ENCODE assay signal across 1 cellular context in genomic region chr10:113062977-113063967, GRCh38.
TF ChIP-seq lines count a peak whose summit lies in the region.

No MANE protein-coding gene starts in this region.

TF ChIP-seq in K562, 482 proteins besides CTCF, POLR2A, EP300 and RAD21 (continued from another document and continues in another):
- TF ChIP-seq ELK1 (CRISPR knock-in tag; IDR thresholded peaks at IDR 0.05) (no peak), RNF2 (IDR thresholded peaks at IDR 0.05) (peak; percentile 71; the same call in 1 of the 2 replicates), TEAD2 (tag; IDR thresholded peaks at IDR 0.05) (no peak), KDM4B (IDR thresholded peaks at IDR 0.05; ENCODE audit: borderline replicate concordance in 2 of 2, low read depth in 1 of 2) (no peak), HSF4 (CRISPR knock-in tag; IDR thresholded peaks at IDR 0.05; ENCODE audit: borderline replicate concordance) (no peak), TAF9B (IDR thresholded peaks at IDR 0.05; ENCODE audit: partially characterized antibody) (no peak), NR4A1 (CRISPR knock-in tag; IDR thresholded peaks at IDR 0.05) (no peak), NR4A1 (tag; IDR thresholded peaks at IDR 0.05) (no peak), ZNF253 (CRISPR knock-in tag; conservative IDR thresholded peaks at IDR 0.05) (no peak), THRB (CRISPR knock-in tag; conservative IDR thresholded peaks at IDR 0.05) (peak; percentile 52; the same call in 1 of the 2 replicates), MTA2 (IDR thresholded peaks at IDR 0.05; ENCODE audit: low read depth) (peak; percentile 31), CBX8 (IDR thresholded peaks at IDR 0.05; ENCODE audit: borderline replicate concordance, extremely low read depth, low read depth, low read length, poor library complexity, severe bottlenecking) (no peak), ATF1 (CRISPR knock-in tag; IDR thresholded peaks at IDR 0.05) (no peak), ATF1 (tag; IDR thresholded peaks at IDR 0.05) (peak; percentile 50), HNRNPK (IDR thresholded peaks at IDR 0.05; ENCODE audit: low read depth, low read length, poor library complexity, severe bottlenecking) (no peak), E2F1 (CRISPR knock-in tag; IDR thresholded peaks at IDR 0.05) (no peak), CBFA2T2 (conservative IDR thresholded peaks at IDR 0.05) (peak; percentile 65), PRPF4 (IDR thresholded peaks at IDR 0.05; ENCODE audit: insufficient read depth, low read depth, low read length, poor library complexity, severe bottlenecking) (no peak), LEF1 (IDR thresholded peaks at IDR 0.05) (no peak; the same call in none of the 2 replicates), GTF2F1 (IDR thresholded peaks at IDR 0.05; ENCODE audit: low read depth, low read length) (no peak), DMBX1 (CRISPR knock-in tag; IDR thresholded peaks at IDR 0.05; ENCODE audit: borderline replicate concordance) (no peak), HDAC2 (IDR thresholded peaks at IDR 0.05) (0 out of 2 replicates have a peak, but pooled peaks have one; percentile 51), HMGN3 (IDR thresholded peaks at IDR 0.05; ENCODE audit: borderline replicate concordance, extremely low read depth, insufficient read length, low read depth, low read length) (peak; percentile 25), ZC3H11A (IDR thresholded peaks at IDR 0.05; ENCODE audit: low read depth, low read length) (no peak), NRF1 (conservative IDR thresholded peaks at IDR 0.05 in 1 of 2, IDR thresholded peaks at IDR 0.05 in 1 of 2) (no peak), GTF2A2 (tag; IDR thresholded peaks at IDR 0.05) (no peak), ZNF584 (CRISPR knock-in tag; IDR thresholded peaks at IDR 0.05; ENCODE audit: low read depth) (no peak; the same call in 1 of the 2 replicates), NFE2 (IDR thresholded peaks at IDR 0.05; ENCODE audit: low read depth) (no peak), SNRNP70 (optimal IDR thresholded peaks at IDR 0.05; ENCODE audit: low read depth, low read length) (no peak), DIDO1 (tag; IDR thresholded peaks at IDR 0.05; ENCODE audit: low read depth) (peak; percentile 34; the same call in 1 of the 2 replicates), ZBED1 (IDR thresholded peaks at IDR 0.05) (no peak), ZNF609 (CRISPR knock-in tag; IDR thresholded peaks at IDR 0.05; ENCODE audit: borderline replicate concordance) (no peak), PRDM10 (IDR thresholded peaks at IDR 0.05; ENCODE audit: partially characterized antibody) (peak; percentile 45), DPF2 (IDR thresholded peaks at IDR 0.05) (peak; percentile 85), BACH1 (tag; IDR thresholded peaks at IDR 0.05) (no peak), RHOXF2B (CRISPR knock-in tag; conservative IDR thresholded peaks at IDR 0.05) (no peak), BRCA1 (IDR thresholded peaks at IDR 0.05) (no peak), BRCA1 (CRISPR knock-in tag; IDR thresholded peaks at IDR 0.05) (no peak), KHSRP (IDR thresholded peaks at IDR 0.05) (no peak), ZC3H4 (CRISPR knock-in tag; IDR thresholded peaks at IDR 0.05; ENCODE audit: borderline replicate concordance) (no peak), FOS (IDR thresholded peaks at IDR 0.05; ENCODE audit: extremely low read depth, insufficient read length) (no peak), PHB (CRISPR knock-in tag; IDR thresholded peaks at IDR 0.05) (no peak), PTRF (tag; IDR thresholded peaks at IDR 0.05) (no peak), CTBP1 (IDR thresholded peaks at IDR 0.05; ENCODE audit: borderline replicate concordance) (peak; percentile 64; the same call in 1 of the 2 replicates), MTF1 (CRISPR knock-in tag; IDR thresholded peaks at IDR 0.05; ENCODE audit: borderline replicate concordance) (no peak), RBBP5 (IDR thresholded peaks at IDR 0.05; ENCODE audit: borderline replicate concordance, insufficient read depth, low read length, poor library complexity, severe bottlenecking) (no peak), HNRNPUL1 (IDR thresholded peaks at IDR 0.05; ENCODE audit: low read length) (no peak), HOXB6 (CRISPR knock-in tag; IDR thresholded peaks at IDR 0.05; ENCODE audit: borderline replicate concordance) (no peak), ATF7 (IDR thresholded peaks at IDR 0.05) (peak; percentile 71), U2AF1 (optimal IDR thresholded peaks at IDR 0.05; ENCODE audit: low read depth, low read length) (no peak), MAFG (tag; conservative IDR thresholded peaks at IDR 0.05) (no peak), FOXJ3 (CRISPR knock-in tag; IDR thresholded peaks at IDR 0.05) (no peak), PCBP1 (IDR thresholded peaks at IDR 0.05; ENCODE audit: low read depth, low read length, poor library complexity, severe bottlenecking) (no peak), THRAP3 (IDR thresholded peaks at IDR 0.05; ENCODE audit: borderline replicate concordance) (peak; percentile 74; the same call in 1 of the 2 replicates), ETS2 (tag; IDR thresholded peaks at IDR 0.05; ENCODE audit: borderline replicate concordance, poor library complexity, severe bottlenecking) (no peak), KLF16 (IDR thresholded peaks at IDR 0.05) (peak; percentile 42; the same call in 1 of the 2 replicates), POLR3A (IDR thresholded peaks at IDR 0.05; ENCODE audit: borderline replicate concordance, extremely low read depth, insufficient read depth, insufficient read length) (no peak), PRMT5 (CRISPR knock-in tag; IDR thresholded peaks at IDR 0.05) (no peak), MCM3 (IDR thresholded peaks at IDR 0.05) (no peak), NCOR1 (IDR thresholded peaks at IDR 0.05) (peak; percentile 68)
- TF ChIP-seq, protein P1, sequence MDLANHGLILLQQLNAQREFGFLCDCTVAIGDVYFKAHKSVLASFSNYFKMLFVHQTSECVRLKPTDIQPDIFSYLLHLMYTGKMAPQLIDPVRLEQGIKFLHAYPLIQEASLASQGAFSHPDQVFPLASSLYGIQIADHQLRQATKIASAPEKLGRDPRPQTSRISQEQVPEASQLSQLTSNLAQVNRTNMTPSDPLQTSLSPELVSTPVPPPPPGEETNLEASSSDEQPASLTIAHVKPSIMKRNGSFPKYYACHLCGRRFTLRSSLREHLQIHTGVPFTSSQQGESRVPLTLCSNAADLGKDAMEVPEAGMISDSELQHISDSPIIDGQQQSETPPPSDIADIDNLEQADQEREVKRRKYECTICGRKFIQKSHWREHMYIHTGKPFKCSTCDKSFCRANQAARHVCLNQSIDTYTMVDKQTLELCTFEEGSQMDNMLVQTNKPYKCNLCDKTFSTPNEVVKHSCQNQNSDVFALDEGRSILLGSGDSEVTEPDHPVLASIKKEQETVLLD (IDR thresholded peaks at IDR 0.05), result peak; percentile 71
- TF ChIP-seq, protein P2, sequence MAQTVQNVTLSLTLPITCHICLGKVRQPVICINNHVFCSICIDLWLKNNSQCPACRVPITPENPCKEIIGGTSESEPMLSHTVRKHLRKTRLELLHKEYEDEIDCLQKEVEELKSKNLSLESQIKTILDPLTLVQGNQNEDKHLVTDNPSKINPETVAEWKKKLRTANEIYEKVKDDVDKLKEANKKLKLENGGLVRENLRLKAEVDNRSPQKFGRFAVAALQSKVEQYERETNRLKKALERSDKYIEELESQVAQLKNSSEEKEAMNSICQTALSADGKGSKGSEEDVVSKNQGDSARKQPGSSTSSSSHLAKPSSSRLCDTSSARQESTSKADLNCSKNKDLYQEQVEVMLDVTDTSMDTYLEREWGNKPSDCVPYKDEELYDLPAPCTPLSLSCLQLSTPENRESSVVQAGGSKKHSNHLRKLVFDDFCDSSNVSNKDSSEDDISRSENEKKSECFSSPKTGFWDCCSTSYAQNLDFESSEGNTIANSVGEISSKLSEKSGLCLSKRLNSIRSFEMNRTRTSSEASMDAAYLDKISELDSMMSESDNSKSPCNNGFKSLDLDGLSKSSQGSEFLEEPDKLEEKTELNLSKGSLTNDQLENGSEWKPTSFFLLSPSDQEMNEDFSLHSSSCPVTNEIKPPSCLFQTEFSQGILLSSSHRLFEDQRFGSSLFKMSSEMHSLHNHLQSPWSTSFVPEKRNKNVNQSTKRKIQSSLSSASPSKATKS (CRISPR knock-in tag; IDR thresholded peaks at IDR 0.05), result no peak
